ENCODE assay signal across 8 cellular contexts in the genomic region with DNA sequence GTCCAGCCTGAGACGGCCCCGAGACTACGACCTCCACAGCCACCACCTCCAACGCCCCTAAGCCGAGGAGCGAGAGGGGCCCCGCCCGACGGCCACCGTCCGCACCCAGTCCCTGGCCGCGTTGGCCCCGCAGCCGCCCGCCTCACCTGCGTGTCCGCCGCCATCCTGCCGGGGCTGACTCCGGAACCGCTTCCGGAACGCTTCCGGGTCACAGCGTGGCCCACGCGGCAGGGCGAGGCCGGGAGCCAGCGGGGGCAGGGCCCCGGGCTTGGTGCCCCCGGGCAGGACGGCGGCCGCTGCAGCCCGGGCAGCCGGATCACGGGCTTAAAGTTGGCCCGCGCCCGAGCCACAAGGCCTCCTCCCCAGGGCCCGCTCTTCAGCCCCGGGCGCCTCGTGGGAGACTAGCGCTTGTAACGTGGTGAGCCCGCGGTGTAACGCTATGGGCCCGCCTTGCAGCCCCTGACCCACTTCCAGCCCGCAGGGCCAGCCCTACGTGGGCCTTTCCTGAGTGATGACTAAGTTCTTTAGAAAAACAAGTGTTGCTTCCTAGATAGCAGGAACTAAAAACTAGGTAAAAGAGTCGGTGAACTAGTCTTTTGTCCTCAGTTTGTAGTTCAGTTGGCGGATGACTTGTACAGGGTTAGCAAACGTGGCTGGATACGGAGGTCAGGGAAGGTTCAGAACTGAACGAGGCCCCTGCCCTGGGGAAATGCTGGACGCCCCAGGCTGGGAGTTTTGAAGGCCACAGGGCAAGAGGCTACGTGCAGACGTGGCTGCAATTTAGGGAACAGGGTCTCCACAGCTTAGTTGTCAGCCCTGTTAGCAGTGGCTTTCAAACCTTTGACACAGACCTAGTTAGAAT. TPM values are rescaled to one million over a fixed set of nuclear protein-coding genes. Genes with fewer than 3 reads are reported as not detected.
DNase-seq lines count a peak whose midpoint lies in the region; ATAC-seq and TF ChIP-seq lines count a peak whose summit lies in the region.

A gene with protein sequence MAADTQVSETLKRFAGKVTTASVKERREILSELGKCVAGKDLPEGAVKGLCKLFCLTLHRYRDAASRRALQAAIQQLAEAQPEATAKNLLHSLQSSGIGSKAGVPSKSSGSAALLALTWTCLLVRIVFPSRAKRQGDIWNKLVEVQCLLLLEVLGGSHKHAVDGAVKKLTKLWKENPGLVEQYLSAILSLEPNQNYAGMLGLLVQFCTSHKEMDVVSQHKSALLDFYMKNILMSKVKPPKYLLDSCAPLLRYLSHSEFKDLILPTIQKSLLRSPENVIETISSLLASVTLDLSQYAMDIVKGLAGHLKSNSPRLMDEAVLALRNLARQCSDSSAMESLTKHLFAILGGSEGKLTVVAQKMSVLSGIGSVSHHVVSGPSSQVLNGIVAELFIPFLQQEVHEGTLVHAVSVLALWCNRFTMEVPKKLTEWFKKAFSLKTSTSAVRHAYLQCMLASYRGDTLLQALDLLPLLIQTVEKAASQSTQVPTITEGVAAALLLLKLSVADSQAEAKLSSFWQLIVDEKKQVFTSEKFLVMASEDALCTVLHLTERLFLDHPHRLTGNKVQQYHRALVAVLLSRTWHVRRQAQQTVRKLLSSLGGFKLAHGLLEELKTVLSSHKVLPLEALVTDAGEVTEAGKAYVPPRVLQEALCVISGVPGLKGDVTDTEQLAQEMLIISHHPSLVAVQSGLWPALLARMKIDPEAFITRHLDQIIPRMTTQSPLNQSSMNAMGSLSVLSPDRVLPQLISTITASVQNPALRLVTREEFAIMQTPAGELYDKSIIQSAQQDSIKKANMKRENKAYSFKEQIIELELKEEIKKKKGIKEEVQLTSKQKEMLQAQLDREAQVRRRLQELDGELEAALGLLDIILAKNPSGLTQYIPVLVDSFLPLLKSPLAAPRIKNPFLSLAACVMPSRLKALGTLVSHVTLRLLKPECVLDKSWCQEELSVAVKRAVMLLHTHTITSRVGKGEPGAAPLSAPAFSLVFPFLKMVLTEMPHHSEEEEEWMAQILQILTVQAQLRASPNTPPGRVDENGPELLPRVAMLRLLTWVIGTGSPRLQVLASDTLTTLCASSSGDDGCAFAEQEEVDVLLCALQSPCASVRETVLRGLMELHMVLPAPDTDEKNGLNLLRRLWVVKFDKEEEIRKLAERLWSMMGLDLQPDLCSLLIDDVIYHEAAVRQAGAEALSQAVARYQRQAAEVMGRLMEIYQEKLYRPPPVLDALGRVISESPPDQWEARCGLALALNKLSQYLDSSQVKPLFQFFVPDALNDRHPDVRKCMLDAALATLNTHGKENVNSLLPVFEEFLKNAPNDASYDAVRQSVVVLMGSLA (N-terminal part only) (minus strand): TSS at position 182 of the 862 bp plus-strand sequence. CDS start 18 bp downstream, at position 164.

- H3K4me3 ChIP-seq in SJSA1 = peak within 1 kb of the TSS; percentile 75
- peak within 1 kb of the TSS; percentile 60 to 95 for H3K4me3 ChIP-seq in gastroesophageal sphincter

- H3K9me3 ChIP-seq in KOPT-K1 (ENCODE audit: insufficient read depth, low read length, poor library complexity, severe bottlenecking) (no peaks in the 10 kb centered on the region), SJSA1 (replicated peaks) (no peaks in the 10 kb centered on the region), gastroesophageal sphincter (no peaks in the 10 kb centered on the region)

- ATAC-seq in GM21619 (IDR thresholded peaks at IDR 0.05; ENCODE audit: unreplicated experiment) (peak; percentile 80), gastroesophageal sphincter (peak; percentile 95)

- peak within 1 kb of the TSS; percentile 81 for H3K27ac ChIP-seq in KOPT-K1 (ENCODE audit: low read depth, low read length, poor library complexity, severe bottlenecking)
- H3K27ac ChIP-seq in SJSA1 = peak within 1 kb of the TSS; percentile 55
- peak within 1 kb of the TSS; percentile 66 to 89 (median 87) for H3K27ac ChIP-seq in gastroesophageal sphincter
- H3K27ac ChIP-seq in substantia nigra (ENCODE audit: low read depth, low read length, poor library complexity, severe bottlenecking) = peak within 1 kb of the TSS; percentile 86

- DNase-seq in DMS79 treated with DMSO at 0.1 percent for 48 hours (lab: John Stamatoyannopoulos, UW) (peak; percentile 53), SJSA1 (ENCODE audit: low read depth in 1 of 2, low spot score in 2 of 2) (peak; percentile 75 to 86), nucleus accumbens (lab: John Stamatoyannopoulos, UW) (peak in 54 of 56 donors; percentile 41 to 91 (median 74)), substantia nigra (lab: John Stamatoyannopoulos, UW) (peak in 48 of 49 donors; percentile 11 to 90 (median 78))
- peak; percentile 91 for DNase-seq in activated naive CD4-positive, alpha-beta T cell treated with Interleukin-2 at 50 U/mL for 16 hours

- TF ChIP-seq CTCF in gastroesophageal sphincter (IDR thresholded peaks at IDR 0.05) = no peak

- peak; percentile 90 to 92 for TF ChIP-seq POLR2A in gastroesophageal sphincter (IDR thresholded peaks at IDR 0.05)

- 9 to 20% methylated on average over 3 to 8 of the region's 62 CpGs for WGBS in gastroesophageal sphincter (ENCODE audit: low coverage in 1 of 2), 2 donors

- H3K27me3 ChIP-seq in SJSA1 (replicated peaks) = no peaks in the 10 kb centered on the region
- H3K27me3 ChIP-seq in gastroesophageal sphincter = no peaks in the 10 kb centered on the region

- peaks cover 45% of the 10 kb centered on the region for H3K4me1 ChIP-seq in SJSA1 (replicated peaks)
- H3K4me1 ChIP-seq in gastroesophageal sphincter = peaks cover 2 to 79% (median 11%) of the 10 kb centered on the region in 3 donors

- H3K36me3 ChIP-seq in KOPT-K1 (ENCODE audit: insufficient read depth, low read length) = peaks cover 68% of the 10 kb centered on the region
- H3K36me3 ChIP-seq in SJSA1 = peaks cover 65% of the 10 kb centered on the region
- peaks cover 2 to 63% of the 10 kb centered on the region in 2 donors for H3K36me3 ChIP-seq in gastroesophageal sphincter

- no peak for TF ChIP-seq EP300 in gastroesophageal sphincter (IDR thresholded peaks at IDR 0.05)

RNA-seq across cellular contexts. Expression of the gene that starts here (rescaled TPM):
- 41.0 and 47.4 TPM in 2 replicates for total RNA-seq in SJSA1 (2014; rRNA removed; shearing (Covaris generic))
- total RNA-seq in gastroesophageal sphincter = 10 to 100 TPM; 39.3 to 82.2 (median 56.0) TPM

Comparison
In these comparisons a context has a peak if more than half of its experiments do, and no peak if none do; other contexts are left out.
1. Peak in every context shown above with its lines: DNase-seq, ATAC-seq, H3K4me3 ChIP-seq and H3K27ac ChIP-seq.